In genomic region chr5:173547579-173547978, GRCh38 we compare ENCODE assay signal across 9 cellular contexts.
DNase-seq lines count a peak whose midpoint lies in the region; ATAC-seq and TF ChIP-seq lines count a peak whose summit lies in the region.
"Had no signal": no experiment of that assay in that cellular context is flagged by ENCODE, and none has a peak within 500 bp of the region (broad histone marks: within the 10 kb centered on the region; RNA-seq: fewer than 3 reads in every experiment).

No MANE protein-coding gene starts in this region.

- H3K27ac ChIP-seq in uterus: no peak overlapping the region

- H3K4me1 ChIP-seq in uterus: no peaks in the 10 kb centered on the region

- H3K27me3 Mint-ChIP-seq in activated T-helper 2 cell treated with anti-CD3 and anti-CD28 coated beads, Interferon-gamma antibody, Interleukin-2, Interleukin-4, amounts not matched to agents 10 μg/mL and 5 μg/mL and 100 μg/mL, durations not matched to agents 14 hours and 24 hours and 36 hours (ENCODE audit: low read depth): peaks cover 2% of the 10 kb centered on the region
- H3K27me3 Mint-ChIP-seq in natural killer cell (ENCODE audit: low read depth in 2 of 2): peaks cover 4 to 12% of the 10 kb centered on the region in 2 donors

- no peaks in the 10 kb centered on the region for H3K9me3 Mint-ChIP-seq in activated T-helper 2 cell treated with anti-CD3 and anti-CD28 coated beads, Interferon-gamma antibody, Interleukin-2, Interleukin-4, amounts not matched to agents 10 μg/mL and 5 μg/mL and 100 μg/mL, durations not matched to agents 14 hours and 24 hours and 36 hours
- no peaks in the 10 kb centered on the region for H3K9me3 Mint-ChIP-seq in natural killer cell

- H3K4me1 Mint-ChIP-seq in activated T-helper 2 cell treated with anti-CD3 and anti-CD28 coated beads, Interferon-gamma antibody, Interleukin-2, Interleukin-4, amounts not matched to agents 10 μg/mL and 5 μg/mL and 100 μg/mL, durations not matched to agents 14 hours and 24 hours and 36 hours (ENCODE audit: low read depth): no peaks in the 10 kb centered on the region
- H3K4me1 Mint-ChIP-seq in natural killer cell: no peaks in the 10 kb centered on the region

- no peak for TF ChIP-seq CTCF in epithelial cell of esophagus (IDR thresholded peaks at IDR 0.05; ENCODE audit: insufficient read depth, low read depth, low read length, missing control alignments)
- no peak for TF ChIP-seq CTCF in uterus (IDR thresholded peaks at IDR 0.05)
- TF ChIP-seq CTCF in natural killer cell (IDR thresholded peaks at IDR 0.05): no peak

- no peak for TF ChIP-seq POLR2A in uterus (IDR thresholded peaks at IDR 0.05)

- no peak overlapping the region for H3K4me3 Mint-ChIP-seq in activated T-helper 2 cell treated with anti-CD3 and anti-CD28 coated beads, Interferon-gamma antibody, Interleukin-2, Interleukin-4, amounts not matched to agents 10 μg/mL and 5 μg/mL and 100 μg/mL, durations not matched to agents 14 hours and 24 hours and 36 hours (ENCODE audit: low read depth)
- no peak overlapping the region for H3K4me3 Mint-ChIP-seq in natural killer cell

- H3K27ac Mint-ChIP-seq in activated T-helper 2 cell treated with anti-CD3 and anti-CD28 coated beads, Interferon-gamma antibody, Interleukin-2, Interleukin-4, amounts not matched to agents 10 μg/mL and 5 μg/mL and 100 μg/mL, durations not matched to agents 14 hours and 24 hours and 36 hours: no peak overlapping the region
- no peak overlapping the region for H3K27ac Mint-ChIP-seq in natural killer cell

- no peaks in the 10 kb centered on the region for H3K9me3 ChIP-seq in uterus

- H3K36me3 Mint-ChIP-seq in activated T-helper 2 cell treated with anti-CD3 and anti-CD28 coated beads, Interferon-gamma antibody, Interleukin-2, Interleukin-4, amounts not matched to agents 10 μg/mL and 5 μg/mL and 100 μg/mL, durations not matched to agents 14 hours and 24 hours and 36 hours (ENCODE audit: low read depth): no peaks in the 10 kb centered on the region
- H3K36me3 Mint-ChIP-seq in natural killer cell: no peaks in the 10 kb centered on the region

- DNase-seq in AG08396 (ENCODE audit: low spot score) (peak; percentile 24), epithelial cell of esophagus (ENCODE audit: low read depth) (peak; percentile 64), uterus (no peak), natural killer cell (no peak)
- DNase-seq in activated T-helper 2 cell treated with anti-CD3 and anti-CD28 coated beads, Interferon-gamma antibody, Interleukin-2, Interleukin-4, amounts not matched to agents 10 μg/mL and 5 μg/mL and 100 μg/mL, durations not matched to agents 14 hours and 24 hours and 36 hours (ENCODE audit: low spot score): no peak
- DNase-seq: SW 1271 had no signal

- ATAC-seq in GM19452 (IDR thresholded peaks at IDR 0.05; ENCODE audit: unreplicated experiment): peak; percentile 91
- peak; percentile 89 for ATAC-seq in HG03432 (IDR thresholded peaks at IDR 0.05; ENCODE audit: unreplicated experiment)
- ATAC-seq in GM21737 (IDR thresholded peaks at IDR 0.05; ENCODE audit: unreplicated experiment): no peak
- ATAC-seq in natural killer cell: no peak

- H3K36me3 ChIP-seq in uterus: no peaks in the 10 kb centered on the region

- intact Hi-C loops in uterus (cut with DNase I; ENCODE audit: low total_unique reads) (no loop called here), natural killer cell (cut with micrococcal nuclease) (no loop called here)
- intact Hi-C loops in activated T-helper 2 cell treated with anti-CD3 and anti-CD28 coated beads, Interferon-gamma antibody, Interleukin-2, Interleukin-4, amounts not matched to agents 10 μg/mL and 5 μg/mL and 100 μg/mL, durations not matched to agents 14 hours and 24 hours and 36 hours (cut with micrococcal nuclease): no loop called here

- H3K4me3 ChIP-seq in epithelial cell of esophagus (ENCODE audit: low read length) (no peak overlapping the region), uterus (no peak overlapping the region)

- no peaks in the 10 kb centered on the region for H3K27me3 ChIP-seq in uterus

Comparison
In these comparisons a context has a peak if more than half of its experiments do, and no peak if none do; other contexts are left out.
1. DNase-seq: peak in AG08396 (single experiment) and epithelial cell of esophagus (single experiment); none in uterus (0 of 2), activated T-helper 2 cell treated with anti-CD3 and anti-CD28 coated beads, Interferon-gamma antibody, Interleukin-2, Interleukin-4, amounts not matched to agents 10 μg/mL and 5 μg/mL and 100 μg/mL, durations not matched to agents 14 hours and 24 hours and 36 hours (single experiment) and natural killer cell (single experiment).
2. ATAC-seq: peak in GM19452 (single experiment) and HG03432 (single experiment); none in GM21737 (single experiment) and natural killer cell (0 of 3).